ENCODE assay signal across 8 cellular contexts in the genomic region with DNA sequence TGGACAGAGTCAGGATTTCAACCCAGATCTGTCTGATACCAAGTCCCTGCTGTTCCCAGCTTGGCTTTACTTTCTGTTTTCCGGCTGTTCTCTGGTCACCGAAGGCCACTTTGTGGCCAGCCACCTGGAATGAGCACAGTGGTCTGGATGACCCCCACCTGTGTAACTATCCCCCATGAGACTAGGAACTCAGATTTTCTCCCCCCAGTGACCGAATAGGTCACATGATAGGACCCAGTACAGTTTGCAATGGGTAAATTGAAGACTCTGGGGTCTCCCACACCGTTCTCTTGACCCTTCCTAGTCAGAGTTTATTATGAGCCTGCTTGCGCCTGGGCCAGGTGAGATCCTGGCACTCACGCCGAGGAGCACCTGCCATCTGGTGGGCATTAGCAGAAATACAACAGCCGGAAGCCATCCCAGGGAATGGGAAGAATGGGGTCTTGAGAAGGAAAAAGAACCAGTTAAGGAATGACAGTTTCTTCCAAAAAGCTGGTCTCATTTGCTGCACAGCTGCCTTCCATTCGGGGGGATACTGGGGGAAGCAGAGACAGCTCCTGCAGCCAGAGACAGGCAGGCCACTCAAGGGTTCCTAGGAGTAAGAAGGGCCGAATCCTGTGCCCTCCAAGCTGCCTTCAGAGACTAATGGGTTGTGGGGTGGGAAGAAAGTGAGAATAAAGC. TPM values are rescaled to one million over a fixed set of nuclear protein-coding genes. Genes with fewer than 3 reads are reported as not detected.
DNase-seq lines count a peak whose midpoint lies in the region; ATAC-seq and TF ChIP-seq lines count a peak whose summit lies in the region.

No MANE protein-coding gene starts in this region.

- peak overlapping the region; percentile 33 for H3K27ac ChIP-seq in WERI-Rb-1

- TF ChIP-seq CTCF in GM10248 (IDR thresholded peaks at IDR 0.05; ENCODE audit: control extremely low read depth, extremely low read depth, low read depth, missing control alignments) = peak; percentile 93
- peak; percentile 85 for TF ChIP-seq CTCF in WERI-Rb-1 (IDR thresholded peaks at IDR 0.05; ENCODE audit: low read depth, low read length)
- peak; percentile 86 for TF ChIP-seq CTCF in cardiac fibroblast (IDR thresholded peaks at IDR 0.05; ENCODE audit: low read depth, low read length)

- H3K36me3 ChIP-seq in WERI-Rb-1 = no peaks in the 10 kb centered on the region

- H3K27me3 ChIP-seq in WERI-Rb-1 (ENCODE audit: insufficient read depth, low read depth, severe bottlenecking) = no peaks in the 10 kb centered on the region

- POLR2A ChIA-PET in GM10248 (lab: Yijun Ruan, JAX) = no interaction called here

- peak; percentile 79 for DNase-seq in GM10248 (ENCODE audit: extremely low spot score)
- DNase-seq in NCI-H1105 treated with DMSO at 0.1 percent for 48 hours (lab: John Stamatoyannopoulos, UW) = peak; percentile 51
- DNase-seq in WERI-Rb-1 = peak; percentile 77
- peak; percentile 56 to 59 for DNase-seq in cardiac fibroblast (ENCODE audit: low read depth in 2 of 2)
- DNase-seq in left lobe of liver (ENCODE audit: low spot score) = peak; percentile 56
- DNase-seq in stimulated activated CD8-positive, alpha-beta memory T cell treated with anti-CD3 and anti-CD28 coated beads, Interleukin-7, amount 100 ng/mL, for 24 hours (ENCODE audit: low read depth) = peak; percentile 25

- CTCF ChIA-PET in GM10248 (lab: Yijun Ruan, JAX) = interaction anchor here (0.6 to 5.2 kb wide), 49 partner anchors 8 to 633 kb away, joined by 3 to 67 read pairs (median 4); a partner anchor contains a TSS

- H3K9me3 ChIP-seq in WERI-Rb-1 (ENCODE audit: severe bottlenecking) = no peaks in the 10 kb centered on the region

- ATAC-seq in left lobe of liver = peak; percentile 93
- no peak for ATAC-seq in GM19452 (IDR thresholded peaks at IDR 0.05; ENCODE audit: unreplicated experiment)
- no peak for ATAC-seq in HG03432 (IDR thresholded peaks at IDR 0.05; ENCODE audit: unreplicated experiment)

- H3K4me3 ChIP-seq in WERI-Rb-1 (ENCODE audit: low read depth, low read length) (no peak overlapping the region), cardiac fibroblast (replicated peaks in 1 of 2; ENCODE audit: low read depth in 2 of 2, low read length in 2 of 2) (no peak overlapping the region)

RNA-seq across cellular contexts. Expression of a gene that starts 7.1 kb away (rescaled TPM):
- total RNA-seq in left lobe of liver = 70.8 TPM

RNA-seq across cellular contexts. Expression of a gene that starts 19.5 kb away (rescaled TPM):
- total RNA-seq in left lobe of liver = 7.5 TPM

RNA-seq across cellular contexts. Expression of a gene that starts 19.6 kb away (rescaled TPM):
- 11.4 TPM for total RNA-seq in left lobe of liver

RNA-seq across cellular contexts. Expression of a gene that starts 45.9 kb away (rescaled TPM):
- total RNA-seq in left lobe of liver = 11.0 TPM

RNA-seq across cellular contexts. Expression of a gene that starts 46.1 kb away (rescaled TPM):
- 9.6 TPM for total RNA-seq in left lobe of liver

Comparison
In these comparisons a context has a peak if more than half of its experiments do, and no peak if none do; other contexts are left out.
1. DNase-seq: peak in every context shown above with its lines; median percentile 79 in GM10248; 77 in WERI-Rb-1; 58 in cardiac fibroblast; 56 in left lobe of liver; 51 in NCI-H1105 treated with DMSO at 0.1 percent for 48 hours; 25 in stimulated activated CD8-positive, alpha-beta memory T cell treated with anti-CD3 and anti-CD28 coated beads, Interleukin-7, amount 100 ng/mL, for 24 hours.